ENCODE assay signal across 14 cellular contexts in genomic region chr3:197854596-197855343, GRCh38.
DNase-seq lines count a peak whose midpoint lies in the region; ATAC-seq and TF ChIP-seq lines count a peak whose summit lies in the region.
"Had no signal": no experiment of that assay in that cellular context is flagged by ENCODE, and none has a peak within 500 bp of the region (broad histone marks: within the 10 kb centered on the region; RNA-seq: fewer than 3 reads in every experiment).

No MANE protein-coding gene starts in this region.

- no peak overlapping the region for H3K4me2 ChIP-seq in hepatocyte

- H3K4me1 ChIP-seq in hepatocyte (ENCODE audit: insufficient read depth), result no peaks in the 10 kb centered on the region
- H3K4me1 ChIP-seq: HAP-1, pancreas had no signal

- 65% methylated on average over 8 of the region's 8 CpGs for WGBS in hepatocyte (ENCODE audit: low lambda C conversion rate, missing lambda C conversion rate)

- H3K9me3 ChIP-seq in hepatocyte (ENCODE audit: low read depth), result no peaks in the 10 kb centered on the region
- H3K9me3 ChIP-seq: HAP-1, pancreas had no signal

- peaks cover 6% of the 10 kb centered on the region for H3K36me3 ChIP-seq in hepatocyte (replicated peaks; ENCODE audit: insufficient read depth, low read depth)

- H3K4me3 ChIP-seq in astrocyte of the cerebellum (ENCODE audit: low read depth, low read length) (no peak overlapping the region), hepatocyte (no peak overlapping the region)
- H3K4me3 ChIP-seq: HAP-1, pancreas had no signal

- peak overlapping the region; percentile 58 for H3K27ac ChIP-seq in hepatocyte
- H3K27ac ChIP-seq: pancreas had no signal

- peaks cover 90% of the 10 kb centered on the region for H3K36me3 Mint-ChIP-seq in activated T-helper 17 cell treated with anti-CD3 and anti-CD28 coated beads, Interleukin-2, amount 50 U/mL, for 72 hours (ENCODE audit: low read depth)

- no peak overlapping the region for H2AFZ ChIP-seq in hepatocyte

- DNase-seq in NCI-H2171 treated with DMSO at 0.1 percent for 48 hours (lab: John Stamatoyannopoulos, UW), result peak; percentile 3
- DNase-seq in NCI-H2171 (lab: John Stamatoyannopoulos, UW), result no peak
- peak; percentile 97 for DNase-seq in astrocyte of the cerebellum (ENCODE audit: low read depth)
- peak; percentile 41 for DNase-seq in hepatocyte (ENCODE audit: low spot score)
- peak; percentile 67 for DNase-seq in stromal cell of bone marrow (ENCODE audit: low read depth)
- DNase-seq in NCI-H1694 (lab: John Stamatoyannopoulos, UW), result no peak
- no peak for DNase-seq in SIG-M5 treated with dmso at 0.1 percent for 504 hours (lab: John Stamatoyannopoulos, UW; ENCODE audit: unreplicated experiment)
- DNase-seq: activated gamma-delta T cell treated with Interleukin-2 at 50 U/mL for 16 hours; head of caudate nucleus; NCI-H774; pancreas; stimulated activated CD8-positive, alpha-beta memory T cell treated with anti-CD3 and anti-CD28 coated beads, Interleukin-4, amount 100 ng/mL, for 48 hours had no signal

- in situ Hi-C loops in astrocyte of the cerebellum (cut with HindIII; ENCODE audit: low sequenced_read_pairs), result no loop called here

- no peak for ATAC-seq in activated T-helper 17 cell treated with anti-CD3 and anti-CD28 coated beads, Interleukin-2, amount 50 U/mL, for 72 hours (replicated peaks)
- ATAC-seq: pancreas had no signal

- H3K27me3 ChIP-seq in hepatocyte, result no peaks in the 10 kb centered on the region
- H3K27me3 ChIP-seq: pancreas had no signal

- H3K27ac Mint-ChIP-seq in activated T-helper 17 cell treated with anti-CD3 and anti-CD28 coated beads, Interleukin-2, amount 50 U/mL, for 72 hours, result no peak overlapping the region

- H3K9me3 Mint-ChIP-seq in activated T-helper 17 cell treated with anti-CD3 and anti-CD28 coated beads, Interleukin-2, amount 50 U/mL, for 72 hours, result no peaks in the 10 kb centered on the region

- H4K20me1 ChIP-seq in hepatocyte (ENCODE audit: insufficient read depth, poor library complexity, severe bottlenecking), result no peaks in the 10 kb centered on the region

- TF ChIP-seq CTCF in astrocyte of the cerebellum (IDR thresholded peaks at IDR 0.05; ENCODE audit: low read depth, low read length, missing control alignments) (no peak), hepatocyte (IDR thresholded peaks at IDR 0.05; ENCODE audit: poor library complexity) (no peak)

- H3K79me2 ChIP-seq in hepatocyte, result no peaks in the 10 kb centered on the region

- H3K9me2 ChIP-seq in hepatocyte (replicated peaks; ENCODE audit: insufficient read depth), result no peaks in the 10 kb centered on the region

- H3K27me3 Mint-ChIP-seq in activated T-helper 17 cell treated with anti-CD3 and anti-CD28 coated beads, Interleukin-2, amount 50 U/mL, for 72 hours, result no peaks in the 10 kb centered on the region

- H3K4me3 Mint-ChIP-seq in activated T-helper 17 cell treated with anti-CD3 and anti-CD28 coated beads, Interleukin-2, amount 50 U/mL, for 72 hours, result no peak overlapping the region

- H3K4me1 Mint-ChIP-seq in activated T-helper 17 cell treated with anti-CD3 and anti-CD28 coated beads, Interleukin-2, amount 50 U/mL, for 72 hours, result no peaks in the 10 kb centered on the region

Comparison
In these comparisons a context has a peak if more than half of its experiments do, and no peak if none do; other contexts are left out.
1. DNase-seq: peak in NCI-H2171 treated with DMSO at 0.1 percent for 48 hours (single experiment), astrocyte of the cerebellum (single experiment), hepatocyte (single experiment) and stromal cell of bone marrow (single experiment); none in NCI-H2171 (single experiment), NCI-H1694 (single experiment) and SIG-M5 treated with dmso at 0.1 percent for 504 hours (single experiment).